8 cellular contexts compared by ENCODE assay signal in the genomic region with DNA sequence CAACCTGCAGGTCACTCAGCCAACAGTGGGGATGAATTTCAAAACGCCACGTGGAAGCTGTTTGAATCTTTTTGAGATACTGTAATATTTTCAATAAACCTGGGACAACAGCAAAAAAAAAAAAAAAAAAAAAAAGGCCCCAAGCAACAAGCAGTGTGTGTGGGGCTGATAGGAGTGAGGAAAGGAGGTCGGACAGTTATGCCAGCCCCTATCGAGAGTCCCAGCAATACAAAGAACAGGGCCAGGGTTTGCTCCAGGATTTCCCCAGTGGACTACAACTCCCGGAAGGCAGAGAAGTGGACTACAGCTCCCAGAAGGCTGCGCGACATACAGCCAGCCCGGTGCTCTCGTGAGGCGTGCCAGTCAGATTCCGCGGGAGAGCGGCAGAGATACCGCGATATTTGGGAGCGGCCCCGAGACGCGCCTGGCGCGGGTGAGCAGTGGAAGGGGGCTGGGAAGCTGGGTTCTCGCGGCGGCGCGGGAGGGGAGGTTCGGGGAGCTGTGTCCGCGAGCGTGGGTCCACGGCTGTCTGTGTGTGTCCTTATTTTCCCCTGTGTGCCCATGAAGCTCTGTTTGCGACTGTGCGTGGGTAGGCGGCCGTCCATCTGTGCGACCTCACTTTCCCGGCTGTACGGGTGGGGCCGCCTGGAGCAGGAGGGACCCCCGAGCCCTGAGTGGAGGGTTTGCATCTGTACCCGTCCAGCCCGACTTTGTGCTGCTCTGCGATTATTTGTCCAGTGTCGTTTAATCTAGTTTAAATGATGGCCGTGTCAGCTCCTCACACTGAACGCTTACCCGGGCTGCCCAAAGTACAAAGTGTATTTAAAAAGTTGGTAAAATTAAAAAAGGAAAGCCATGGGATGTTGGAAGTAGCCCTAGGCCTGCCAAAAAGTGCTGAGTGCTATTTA. TPM values are rescaled to one million over a fixed set of nuclear protein-coding genes. Genes with fewer than 3 reads are reported as not detected.
A peak's percentile ranks its signal among the peaks of the same experiment; 100 is the strongest.
DNase-seq lines count a peak whose midpoint lies in the region; ATAC-seq, FAIRE-seq and TF ChIP-seq lines count a peak whose summit lies in the region.

A gene with protein sequence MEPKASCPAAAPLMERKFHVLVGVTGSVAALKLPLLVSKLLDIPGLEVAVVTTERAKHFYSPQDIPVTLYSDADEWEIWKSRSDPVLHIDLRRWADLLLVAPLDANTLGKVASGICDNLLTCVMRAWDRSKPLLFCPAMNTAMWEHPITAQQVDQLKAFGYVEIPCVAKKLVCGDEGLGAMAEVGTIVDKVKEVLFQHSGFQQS (plus strand): TSS at position 397 of the 908 bp plus-strand sequence. CDS start 4,729 bp downstream, outside the sequence.

- FAIRE-seq in GM12892 (lab: Jason Lieb, UNC), result peak; percentile 99

- H3K27me3 ChIP-seq in heart left ventricle (no peaks in the 10 kb centered on the region), upper lobe of left lung (no peaks in the 10 kb centered on the region)

- TF ChIP-seq CTCF in heart left ventricle (IDR thresholded peaks at IDR 0.05) (peak in 1 of 12 donors; percentile 7), upper lobe of left lung (IDR thresholded peaks at IDR 0.05) (peak in 2 of 6 experiments; percentile 17 to 21)

- H3K9me3 ChIP-seq in heart left ventricle, result no peaks in the 10 kb centered on the region
- no peaks in the 10 kb centered on the region for H3K9me3 ChIP-seq in upper lobe of left lung

- H3K27ac ChIP-seq in heart left ventricle, result peak within 1 kb of the TSS; percentile 39 to 96 (median 90)
- H3K27ac ChIP-seq in upper lobe of left lung, result peak within 1 kb of the TSS; percentile 84 to 90 (median 89)

- DNase-seq in GM12892 (ENCODE audit: insufficient read length) (peak; percentile 99), NCI-H146 treated with DMSO at 0.1 percent for 48 hours (lab: John Stamatoyannopoulos, UW; ENCODE audit: unreplicated experiment) (peak; percentile 82), amniotic epithelial cell (ENCODE audit: low read depth) (peak; percentile 91), heart left ventricle (peak; percentile 97 to 98 (median 98)), posterior cingulate gyrus (peak; percentile 92 to 99 (median 97)), upper lobe of left lung (peak; percentile 97 to 99)

- intact Hi-C loops in T-helper 1 cell treated with Interleukin-12 subunit alpha and Interleukin-12 subunit beta and Interleukin-4 antibody, amounts not matched to agents 30 ng/mL and 1 ng/mL, for 36 hours (cut with micrococcal nuclease), result loop anchor here (1.0 to 2.0 kb wide), 9 partner anchors 28 to 429 kb away; a partner anchor contains a TSS
- intact Hi-C loops in heart left ventricle (cut with DNase I), result loop anchor here in 5 of 10 donors (10.0 kb wide), 2 partner anchors 251 to 281 kb away; no protein-coding TSS in a partner anchor
- intact Hi-C loops in posterior cingulate gyrus (cut with DNase I), result no loop called here

- WGBS in heart left ventricle, 4 donors, result 3 to 5% (median 3%) methylated on average over 27 to 47 of the region's 47 CpGs
- WGBS in upper lobe of left lung, 2 donors, result 3 to 7% methylated on average over 22 to 46 of the region's 47 CpGs

- no peak for TF ChIP-seq EP300 in upper lobe of left lung (IDR thresholded peaks at IDR 0.05)

- H3K4me3 ChIP-seq in heart left ventricle, result peak within 1 kb of the TSS; percentile 38 to 98 (median 87)
- peak within 1 kb of the TSS; percentile 71 to 90 (median 80) for H3K4me3 ChIP-seq in upper lobe of left lung

- peak; percentile 88 for ATAC-seq in HG02870 (IDR thresholded peaks at IDR 0.05; ENCODE audit: unreplicated experiment)
- peak; percentile 98 to 99 (median 99) for ATAC-seq in heart left ventricle
- peak; percentile 96 to 99 for ATAC-seq in upper lobe of left lung (ENCODE audit: low FRiP score in 2 of 2)

- H3K36me3 ChIP-seq in heart left ventricle (peaks cover 0 to 7% (median 0%) of the 10 kb centered on the region in 9 donors), upper lobe of left lung (no peaks in the 10 kb centered on the region)

- TF ChIP-seq POLR2A in GM12892 (IDR thresholded peaks at IDR 0.05; ENCODE audit: low read depth, low read length) (peak; percentile 98), heart left ventricle (IDR thresholded peaks at IDR 0.05) (peak; percentile 50 to 94), upper lobe of left lung (IDR thresholded peaks at IDR 0.05) (peak in 3 of 4 donors; percentile 61 to 96 (median 92))

- H3K4me1 ChIP-seq in heart left ventricle, result peaks cover 0 to 29% (median 10%) of the 10 kb centered on the region in 12 donors
- peaks cover 12 to 38% (median 21%) of the 10 kb centered on the region in 4 donors for H3K4me1 ChIP-seq in upper lobe of left lung

RNA-seq across cellular contexts. Expression of the gene that starts here (rescaled TPM):
- 18.0 TPM for polyA plus RNA-seq in GM12892 (2012; ENCODE audit: missing spikeins)
- 39.6 and 41.3 TPM in 2 replicates for total RNA-seq in T-helper 1 cell treated with Interleukin-12 subunit alpha and Interleukin-12 subunit beta and Interleukin-4 antibody, amounts not matched to agents 30 ng/mL and 1 ng/mL, for 36 hours
- 10 to 100 TPM in 2 of 9 donors, 1 to 10 TPM in 7; 3.6 to 13.0 (median 4.9) TPM for total RNA-seq in heart left ventricle
- 1 to 10 TPM; 8.2 to 9.3 TPM for polyA plus RNA-seq in heart left ventricle
- total RNA-seq in upper lobe of left lung, result 10 to 100 TPM in 4 of 6 donors, 1 to 10 TPM in 2; 8.2 to 21.0 (median 12.6) TPM

Comparison
In these comparisons a context has a peak if more than half of its experiments do, and no peak if none do; other contexts are left out.
1. Peak in every context shown above with its lines: DNase-seq, ATAC-seq, H3K4me3 ChIP-seq and H3K27ac ChIP-seq.